In genomic region chr3:16427309-16427965, GRCh38 we compare ENCODE assay signal across 9 cellular contexts.
DNase-seq lines count a peak whose midpoint lies in the region; ATAC-seq, FAIRE-seq and TF ChIP-seq lines count a peak whose summit lies in the region.
"Had no signal": no experiment of that assay in that cellular context is flagged by ENCODE, and none has a peak within 500 bp of the region (broad histone marks: within the 10 kb centered on the region; RNA-seq: fewer than 3 reads in every experiment).

No MANE protein-coding gene starts in this region.

- peaks cover 16% of the 10 kb centered on the region for H3K4me1 Mint-ChIP-seq in activated CD8-positive, alpha-beta T cell treated with anti-CD3 and anti-CD28 coated beads for 36 hours (ENCODE audit: low read depth)

- H3K4me3 Mint-ChIP-seq in activated CD8-positive, alpha-beta T cell treated with anti-CD3 and anti-CD28 coated beads for 36 hours: no peak overlapping the region

- H3K36me3 Mint-ChIP-seq in activated CD8-positive, alpha-beta T cell treated with anti-CD3 and anti-CD28 coated beads for 36 hours (ENCODE audit: low read depth): peaks cover 57% of the 10 kb centered on the region

- H3K4me3 ChIP-seq in A549 (no peak overlapping the region), dorsolateral prefrontal cortex (no peak overlapping the region), neuronal stem cell (ENCODE audit: low read length in 2 of 2) (no peak overlapping the region)
- H3K4me3 ChIP-seq: BLaER1 had no signal

- no peak overlapping the region for H4K91ac ChIP-seq in neuronal stem cell (ENCODE audit: low read depth, low read length, poor library complexity)

- no peak overlapping the region for H3K9ac ChIP-seq in neuronal stem cell (ENCODE audit: low read depth, low read length, poor library complexity)
- H3K9ac ChIP-seq: BLaER1 had no signal

- no peak for TF ChIP-seq RAD21 in A549 (conservative IDR thresholded peaks at IDR 0.05 in 1 of 2, IDR thresholded peaks at IDR 0.05 in 1 of 2)

- H2BK12ac ChIP-seq in neuronal stem cell (ENCODE audit: low read length): no peak overlapping the region

- H3K14ac ChIP-seq in neuronal stem cell (ENCODE audit: low read length): no peak overlapping the region

- no peak for TF ChIP-seq CTCF in A549 (IDR thresholded peaks at IDR 0.05)
- no peak for TF ChIP-seq CTCF in dorsolateral prefrontal cortex (IDR thresholded peaks at IDR 0.05 in 54 of 56, conservative IDR thresholded peaks at IDR 0.05 in 2 of 56; ENCODE audit: low read depth in 1 of 56, partially characterized antibody in 56 of 56)
- TF ChIP-seq CTCF in activated CD8-positive, alpha-beta T cell treated with anti-CD3 and anti-CD28 coated beads for 36 hours (IDR thresholded peaks at IDR 0.05): no peak

- H3K27ac ChIP-seq in A549: peak overlapping the region; percentile 50 to 66; a peak in 4 of 6 replicates
- peak overlapping the region in 42 of 59 donors; percentile 6 to 77 (median 50) for H3K27ac ChIP-seq in dorsolateral prefrontal cortex
- H3K27ac ChIP-seq in neuronal stem cell (replicated peaks; ENCODE audit: low read length): no peak overlapping the region
- H3K27ac ChIP-seq: BLaER1 had no signal

- no peak overlapping the region for H2BK15ac ChIP-seq in neuronal stem cell (ENCODE audit: low read length)

- no peak overlapping the region for H2BK120ac ChIP-seq in neuronal stem cell (ENCODE audit: low read depth, low read length)

- no peak for TF ChIP-seq EP300 in A549 (IDR thresholded peaks at IDR 0.05)

- H4K8ac ChIP-seq in neuronal stem cell (ENCODE audit: low read depth, low read length): no peak overlapping the region

- CTCF ChIA-PET in A549 (lab: Yijun Ruan, JAX): interaction anchor here (1.1 kb wide), 1 partner anchor 20 kb away, joined by 4 read pairs; no protein-coding TSS in a partner anchor
- CTCF ChIA-PET in activated CD8-positive, alpha-beta T cell treated with anti-CD3 and anti-CD28 coated beads for 36 hours (lab: Charles Lee): interaction anchor here (0.8 kb wide), 1 partner anchor 123 kb away, joined by 3 read pairs; no protein-coding TSS in a partner anchor

- no peaks in the 10 kb centered on the region for H3K36me3 ChIP-seq in neuronal stem cell (replicated peaks in 1 of 2; ENCODE audit: control insufficient read depth in 2 of 2, insufficient read depth in 2 of 2, low read length in 2 of 2)

- POLR2A ChIA-PET in A549 (lab: Yijun Ruan, JAX): no interaction called here
- POLR2A ChIA-PET in activated CD8-positive, alpha-beta T cell treated with anti-CD3 and anti-CD28 coated beads for 36 hours (lab: Charles Lee): no interaction called here

- H2BK5ac ChIP-seq in neuronal stem cell (ENCODE audit: low read length): no peak overlapping the region

- DNase-seq in A549 (ENCODE audit: low read depth in 1 of 2, low spot score in 1 of 2) (peak in 1 of 2 experiments; percentile 21), NCI-H2029 treated with DMSO at 0.1 percent for 48 hours (lab: John Stamatoyannopoulos, UW) (peak; percentile 50), dorsolateral prefrontal cortex (no peak), myocyte (ENCODE audit: low read depth) (peak; percentile 61), neuronal stem cell (ENCODE audit: low spot score) (no peak)
- DNase-seq in central memory CD4-positive, alpha-beta T cell: no peak
- no peak for DNase-seq in stimulated activated naive CD4-positive, alpha-beta T cell (lab: John Stamatoyannopoulos, UW)
- no peak for DNase-seq in activated CD8-positive, alpha-beta T cell treated with anti-CD3 and anti-CD28 coated beads for 36 hours

- H3K9me3 ChIP-seq in A549 (no peaks in the 10 kb centered on the region), neuronal stem cell (replicated peaks in 1 of 2; ENCODE audit: control insufficient read depth in 2 of 2, insufficient read depth in 1 of 2, low read depth in 1 of 2, low read length in 2 of 2) (peaks cover 0 to 2% of the 10 kb centered on the region in 2 donors)
- H3K9me3 ChIP-seq: BLaER1 had no signal

- no peak for TF ChIP-seq POLR2A in A549 (IDR thresholded peaks at IDR 0.05; ENCODE audit: low read length)

- no peak overlapping the region for H2AK5ac ChIP-seq in neuronal stem cell (ENCODE audit: low read depth, low read length)

- WGBS in A549 (ENCODE audit: missing lambda C conversion rate): 50% methylated on average over 5 of the region's 5 CpGs
- WGBS in neuronal stem cell (ENCODE audit: extremely low coverage in 2 of 2, insufficient read length in 2 of 2, insufficient replicate concordance in 1 of 2), 2 donors: no CpG with 5 or more reads among the region's 5 CpGs

- no peak overlapping the region for H3K4ac ChIP-seq in neuronal stem cell (ENCODE audit: low read length)

- H3K79me1 ChIP-seq in neuronal stem cell (ENCODE audit: low read depth, low read length): no peaks in the 10 kb centered on the region

- no peak overlapping the region for H3K27ac Mint-ChIP-seq in activated CD8-positive, alpha-beta T cell treated with anti-CD3 and anti-CD28 coated beads for 36 hours

- H3K27me3 Mint-ChIP-seq in activated CD8-positive, alpha-beta T cell treated with anti-CD3 and anti-CD28 coated beads for 36 hours: no peaks in the 10 kb centered on the region

- H3K27me3 ChIP-seq in dorsolateral prefrontal cortex: no peaks in the 10 kb centered on the region
- H3K27me3 ChIP-seq in neuronal stem cell (ENCODE audit: control insufficient read depth in 3 of 3, insufficient read depth in 3 of 3, low read depth in 1 of 3, low read length in 3 of 3): no peaks in the 10 kb centered on the region
- H3K27me3 ChIP-seq: BLaER1 had no signal

- H2AFZ ChIP-seq in neuronal stem cell (ENCODE audit: low read length): no peak overlapping the region

- no peak overlapping the region for H3K18ac ChIP-seq in neuronal stem cell (ENCODE audit: low read length)

- intact Hi-C loops in dorsolateral prefrontal cortex (cut with DNase I): no loop called here
- intact Hi-C loops in activated CD8-positive, alpha-beta T cell treated with anti-CD3 and anti-CD28 coated beads for 36 hours (cut with micrococcal nuclease): no loop called here

- no peaks in the 10 kb centered on the region for H3K9me3 Mint-ChIP-seq in activated CD8-positive, alpha-beta T cell treated with anti-CD3 and anti-CD28 coated beads for 36 hours

- ATAC-seq in A549: peak; percentile 49 to 70; a peak in 3 of 6 replicates
- no peak for ATAC-seq in activated CD8-positive, alpha-beta T cell treated with anti-CD3 and anti-CD28 coated beads for 36 hours

- FAIRE-seq in A549 (lab: Jason Lieb, UNC): no peak

- H3K4me2 ChIP-seq in A549 (0 out of 3 replicates have a peak overlapping the region, but pooled peaks have one; percentile 6), neuronal stem cell (ENCODE audit: insufficient read depth, low read length, poor library complexity, severe bottlenecking) (no peak overlapping the region)
- H3K4me2 ChIP-seq: BLaER1 had no signal

- H3K4me1 ChIP-seq in A549 (peaks cover 11% of the 10 kb centered on the region; the same call in 2 of the 3 replicates), neuronal stem cell (ENCODE audit: control insufficient read depth in 2 of 2, insufficient read depth in 1 of 2, low read depth in 1 of 2, low read length in 2 of 2) (peaks cover 0 to 3% of the 10 kb centered on the region in 2 donors)

- H3K23ac ChIP-seq in neuronal stem cell (ENCODE audit: low read depth, low read length, poor library complexity): no peak overlapping the region

TF ChIP-seq in A549, 52 proteins besides CTCF, POLR2A, EP300 and RAD21:
- TF ChIP-seq FOSL2 (IDR thresholded peaks at IDR 0.05) (0 out of 2 replicates have a peak, but pooled peaks have one; percentile 7), FOSL2 (CRISPR knock-in tag; IDR thresholded peaks at IDR 0.05) (0 out of 2 replicates have a peak, but pooled peaks have one; percentile 13), ATOH8 (CRISPR knock-in tag; IDR thresholded peaks at IDR 0.05; ENCODE audit: low read depth) (no peak), BCL3 (IDR thresholded peaks at IDR 0.05) (no peak)
TF ChIP-seq in A549: peak in this region for 1.

Comparison
In these comparisons a context has a peak if more than half of its experiments do, and no peak if none do; other contexts are left out.
1. DNase-seq: peak in NCI-H2029 treated with DMSO at 0.1 percent for 48 hours (single experiment) and myocyte (single experiment); none in dorsolateral prefrontal cortex (0 of 10), central memory CD4-positive, alpha-beta T cell (single experiment), stimulated activated naive CD4-positive, alpha-beta T cell (0 of 6), activated CD8-positive, alpha-beta T cell treated with anti-CD3 and anti-CD28 coated beads for 36 hours (single experiment) and neuronal stem cell (single experiment).